ENCODE assay signal across 14 cellular contexts in genomic region chr5:91434348-91434747, GRCh38. TPM values are rescaled to one million over a fixed set of nuclear protein-coding genes. Genes with fewer than 3 reads are reported as not detected.
DNase-seq lines count a peak whose midpoint lies in the region; ATAC-seq and TF ChIP-seq lines count a peak whose summit lies in the region.
"Had no signal": no experiment of that assay in that cellular context is flagged by ENCODE, and none has a peak within 500 bp of the region (broad histone marks: within the 10 kb centered on the region; RNA-seq: fewer than 3 reads in every experiment).

No MANE protein-coding gene starts in this region.

- H3K9me2 ChIP-seq in PC-3 (replicated peaks; ENCODE audit: low read length) (no peaks in the 10 kb centered on the region), OCI-LY7 (ENCODE audit: insufficient read depth, low read length) (no peaks in the 10 kb centered on the region)

- BruUV-seq in PC-3 (replicated peaks; lab: Mats Ljungman, UMichigan) = no TSS peak
- no TSS peak for BruUV-seq in OCI-LY7 (replicated peaks; lab: Mats Ljungman, UMichigan)

- H3K4me3 ChIP-seq in PC-3 (ENCODE audit: low read length) = no peak overlapping the region
- H3K4me3 ChIP-seq in OCI-LY7 (ENCODE audit: low read depth, low read length, poor library complexity, severe bottlenecking) = no peak overlapping the region
- H3K4me3 ChIP-seq: ovary, Peyer's patch had no signal

- no peak for TF ChIP-seq CTCF in PC-3 (conservative IDR thresholded peaks at IDR 0.05; ENCODE audit: low read depth, low read length)
- TF ChIP-seq CTCF in OCI-LY7 (conservative IDR thresholded peaks at IDR 0.05; ENCODE audit: low read length) = no peak

- H3K79me2 ChIP-seq in PC-3 (ENCODE audit: low read length) = no peaks in the 10 kb centered on the region
- H3K79me2 ChIP-seq in OCI-LY7 (ENCODE audit: insufficient read depth, low read depth, low read length) = no peaks in the 10 kb centered on the region

- peak; percentile 14 for DNase-seq in activated T-cell treated with anti-CD3 and anti-CD28 coated beads for 4 hours
- no peak for DNase-seq in activated T-cell treated with anti-CD3 and anti-CD28 coated beads, Interleukin-2, amount 50 U/mL, for 48 hours
- no peak for DNase-seq in T-helper 17 cell
- no peak for DNase-seq in stimulated activated naive B cell treated with anti-CD40 and anti-IgM and Interleukin-4, amounts not matched to agents 10 μg/mL and 1 μg/mL and 100 μg/mL, for 72 hours
- DNase-seq in PC-3 = no peak
- no peak for DNase-seq in NCI-H2171 treated with DMSO at 0.1 percent for 48 hours (lab: John Stamatoyannopoulos, UW)
- DNase-seq in OCI-LY7 (ENCODE audit: low spot score) = no peak
- DNase-seq: DND-41, NCI-H1092, NCI-H510A treated with DMSO at 0.1 percent for 48 hours, ovary, Peyer's patch had no signal

- H3K9ac ChIP-seq in PC-3 (ENCODE audit: low read length) = no peak overlapping the region

- H3K9me3 Mint-ChIP-seq in stimulated activated naive B cell treated with anti-CD40 and anti-IgM and Interleukin-4, amounts not matched to agents 10 μg/mL and 1 μg/mL and 100 μg/mL, for 72 hours = peaks cover under 1 to 3% of the 10 kb centered on the region in 2 donors

- POLR2A ChIA-PET in PC-3 (lab: Charles Lee; ENCODE audit: unreplicated experiment) = no interaction called here
- POLR2A ChIA-PET in OCI-LY7 (lab: Charles Lee) = interaction anchor here (0.5 to 0.7 kb wide), 2 partner anchors 55 to 285 kb away, joined by 3 read pairs; no protein-coding TSS in a partner anchor

- H3K4me2 ChIP-seq in PC-3 (ENCODE audit: low read length) = no peak overlapping the region
- no peak overlapping the region for H3K4me2 ChIP-seq in OCI-LY7 (ENCODE audit: low read length)

- intact Hi-C loops in PC-3 (cut with micrococcal nuclease) = no loop called here
- intact Hi-C loops in OCI-LY7 (cut with micrococcal nuclease; ENCODE audit: unreplicated experiment) = no loop called here

- no peaks in the 10 kb centered on the region for H3K27me3 Mint-ChIP-seq in T-helper 17 cell
- no peaks in the 10 kb centered on the region for H3K27me3 Mint-ChIP-seq in stimulated activated naive B cell treated with anti-CD40 and anti-IgM and Interleukin-4, amounts not matched to agents 10 μg/mL and 1 μg/mL and 100 μg/mL, for 72 hours
- H3K27me3 Mint-ChIP-seq: dendritic cell treated with granulocyte-macrophage colony-stimulating factor and Interleukin-4, amounts not matched to agents 40 ng/mL and 50 ng/mL, for 4 days had no signal

- H3K36me3 ChIP-seq in PC-3 (ENCODE audit: low read depth, low read length) = no peaks in the 10 kb centered on the region
- no peaks in the 10 kb centered on the region for H3K36me3 ChIP-seq in OCI-LY7 (ENCODE audit: insufficient read depth, low read length)
- H3K36me3 ChIP-seq: ovary, Peyer's patch had no signal

- no peak overlapping the region for H3K27ac ChIP-seq in PC-3 (ENCODE audit: low read length)
- no peak overlapping the region for H3K27ac ChIP-seq in OCI-LY7 (ENCODE audit: low read depth, low read length, poor library complexity, severe bottlenecking)
- H3K27ac ChIP-seq: ovary, Peyer's patch had no signal

- H3K4me1 ChIP-seq in PC-3 (ENCODE audit: insufficient read depth, low read length) (peaks cover 15% of the 10 kb centered on the region), OCI-LY7 (ENCODE audit: insufficient read depth, low read length, poor library complexity, severe bottlenecking) (no peaks in the 10 kb centered on the region)
- H3K4me1 ChIP-seq: Peyer's patch had no signal

- H3K9me3 ChIP-seq in T-helper 17 cell (ENCODE audit: control insufficient read depth, low read length, poor library complexity, severe bottlenecking) (no peaks in the 10 kb centered on the region), PC-3 (ENCODE audit: low read length) (no peaks in the 10 kb centered on the region), OCI-LY7 (ENCODE audit: low read length) (no peaks in the 10 kb centered on the region)
- H3K9me3 ChIP-seq: ovary, Peyer's patch had no signal

- H2AFZ ChIP-seq in PC-3 (ENCODE audit: low read length) = no peak overlapping the region
- no peak overlapping the region for H2AFZ ChIP-seq in OCI-LY7 (ENCODE audit: low read length)

- H4K20me1 ChIP-seq in PC-3 (ENCODE audit: low read length) (no peaks in the 10 kb centered on the region), OCI-LY7 (ENCODE audit: insufficient read depth, low read length) (no peaks in the 10 kb centered on the region)

- H3K27me3 ChIP-seq in PC-3 (ENCODE audit: low read length) = no peaks in the 10 kb centered on the region
- H3K27me3 ChIP-seq: ovary, Peyer's patch had no signal

- ATAC-seq in GM21717 (IDR thresholded peaks at IDR 0.05; ENCODE audit: unreplicated experiment) (peak; percentile 47), T-helper 17 cell (peak; percentile 50), PC-3 (no peak)
- peak; percentile 38 to 39 for ATAC-seq in stimulated activated naive B cell treated with anti-CD40 and anti-IgM and Interleukin-4, amounts not matched to agents 10 μg/mL and 1 μg/mL and 100 μg/mL, for 72 hours (replicated peaks)

- no peaks in the 10 kb centered on the region for H3K36me3 Mint-ChIP-seq in T-helper 17 cell (ENCODE audit: low read depth)
- H3K36me3 Mint-ChIP-seq in stimulated activated naive B cell treated with anti-CD40 and anti-IgM and Interleukin-4, amounts not matched to agents 10 μg/mL and 1 μg/mL and 100 μg/mL, for 72 hours = peaks cover under 1 to 4% of the 10 kb centered on the region in 2 donors

- peaks cover 14% of the 10 kb centered on the region for H3K4me1 Mint-ChIP-seq in T-helper 17 cell
- H3K4me1 Mint-ChIP-seq in stimulated activated naive B cell treated with anti-CD40 and anti-IgM and Interleukin-4, amounts not matched to agents 10 μg/mL and 1 μg/mL and 100 μg/mL, for 72 hours = peaks cover 5 to 14% of the 10 kb centered on the region in 2 donors

- H3K27ac Mint-ChIP-seq in T-helper 17 cell = peak overlapping the region; percentile 59
- H3K27ac Mint-ChIP-seq in stimulated activated naive B cell treated with anti-CD40 and anti-IgM and Interleukin-4, amounts not matched to agents 10 μg/mL and 1 μg/mL and 100 μg/mL, for 72 hours = no peak overlapping the region
- H3K27ac Mint-ChIP-seq: dendritic cell treated with granulocyte-macrophage colony-stimulating factor and Interleukin-4, amounts not matched to agents 40 ng/mL and 50 ng/mL, for 4 days had no signal

- CTCF ChIA-PET in PC-3 (lab: Charles Lee) (no interaction called here), OCI-LY7 (lab: Charles Lee; ENCODE audit: unreplicated experiment) (no interaction called here)

- no peak overlapping the region for H3K4me3 Mint-ChIP-seq in T-helper 17 cell
- H3K4me3 Mint-ChIP-seq in stimulated activated naive B cell treated with anti-CD40 and anti-IgM and Interleukin-4, amounts not matched to agents 10 μg/mL and 1 μg/mL and 100 μg/mL, for 72 hours = no peak overlapping the region
- H3K4me3 Mint-ChIP-seq: dendritic cell treated with granulocyte-macrophage colony-stimulating factor and Interleukin-4, amounts not matched to agents 40 ng/mL and 50 ng/mL, for 4 days had no signal

- H3F3A ChIP-seq in PC-3 (ENCODE audit: low read length, unreplicated experiment) = no peaks in the 10 kb centered on the region

RNA-seq across cellular contexts. Expression of gene ARRDC3, which starts 51.2 kb away (rescaled TPM):
- total RNA-seq in T-helper 17 cell (100 to 1,000 TPM; 173 to 200 TPM), PC-3 (2014; rRNA removed) (39.5 and 40.3 TPM in 2 replicates), OCI-LY7 (2022) (26.3 and 30.0 TPM in 2 replicates)
- 30.6 TPM in 2 replicates for total RNA-seq in OCI-LY7 (2014; rRNA removed; shearing (Covaris generic))
